Comparison of ENCODE assay signal across 1 cellular context in genomic region chr2:158496986-158497385, GRCh38.
TF ChIP-seq lines count a peak whose summit lies in the region.

No MANE protein-coding gene starts in this region.

TF ChIP-seq in HepG2, 621 proteins besides CTCF, POLR2A, EP300 and RAD21:
- no peak for TF ChIP-seq NFE2 (CRISPR knock-in tag; IDR thresholded peaks at IDR 0.05)
- TF ChIP-seq ONECUT2 (CRISPR knock-in tag; IDR thresholded peaks at IDR 0.05): no peak
- no peak for TF ChIP-seq NKX3-1 (CRISPR knock-in tag; IDR thresholded peaks at IDR 0.05)
- TF ChIP-seq HOXA9 (CRISPR knock-in tag; IDR thresholded peaks at IDR 0.05; ENCODE audit: borderline replicate concordance): no peak
- no peak for TF ChIP-seq ZNF256 (CRISPR knock-in tag; conservative IDR thresholded peaks at IDR 0.05)
